ENCODE assay signal across 11 cellular contexts in the genomic region with DNA sequence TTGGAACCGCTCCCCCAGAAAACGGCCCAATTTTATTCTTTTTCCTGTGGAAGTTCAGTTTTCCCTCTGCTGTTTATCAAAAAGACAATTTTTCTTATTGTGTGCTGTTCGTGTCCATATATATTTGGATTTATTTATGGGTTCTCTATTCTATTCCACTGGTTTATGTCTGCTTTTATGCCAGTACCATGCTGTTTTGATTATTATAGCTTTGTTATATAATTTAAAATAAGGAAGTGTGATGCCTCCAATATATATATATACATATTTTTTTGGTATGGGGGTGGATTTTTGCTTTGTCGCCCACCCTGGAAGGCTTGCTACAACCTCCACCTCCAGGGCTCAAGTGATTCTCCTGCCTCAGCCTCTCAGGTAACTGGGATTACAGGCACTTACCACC.
"Had no signal": no experiment of that assay in that cellular context is flagged by ENCODE, and none has a peak within 500 bp of the region (broad histone marks: within the 10 kb centered on the region; RNA-seq: fewer than 3 reads in every experiment).

No MANE protein-coding gene starts in this region.

- H3K9me3 ChIP-seq: HAP-1 had no signal

- H3K27ac ChIP-seq: GM23248 had no signal

- ATAC-seq: GM23338, HCT116 had no signal

- H3K9ac ChIP-seq: GM23248 had no signal

- H3K4me3 ChIP-seq: GM23248, GM23338, HAP-1 had no signal

- DNase-seq: GM23248, GOT3, H7, H9, HCEC 1CT, HFFc6 had no signal

- H3K36me3 ChIP-seq: HAP-1 had no signal

- FAIRE-seq: H1, H54 had no signal

- H3K4me1 ChIP-seq: HAP-1 had no signal

- H2AFZ ChIP-seq: GM23248, GM23338 had no signal

- H3K4me2 ChIP-seq: GM23338 had no signal
